In the genomic region with DNA sequence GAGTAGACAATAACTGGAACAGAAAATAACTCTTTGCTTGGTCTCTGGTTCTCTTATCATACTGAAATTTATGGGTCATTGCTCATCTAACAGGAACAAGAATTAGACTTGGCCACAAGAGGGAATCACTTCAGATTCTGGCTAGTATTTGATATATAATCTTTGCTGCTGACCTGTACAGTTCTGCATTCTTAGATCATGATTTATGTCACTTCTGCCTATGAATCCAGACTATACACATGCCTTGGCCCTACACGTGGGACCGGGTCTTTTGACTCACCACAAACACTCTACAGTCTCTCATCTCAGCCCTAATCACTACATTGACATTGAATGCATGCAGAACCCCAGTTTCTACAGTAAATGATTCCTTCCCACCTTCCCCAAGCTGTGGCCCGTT, we compare ENCODE assay signal across 1 cellular context.
TF ChIP-seq lines count a peak whose summit lies in the region.

No MANE protein-coding gene starts in this region.

TF ChIP-seq in SK-N-SH, 30 proteins besides CTCF, POLR2A, EP300 and RAD21 (continued from another document):
- TF ChIP-seq MEF2A (IDR thresholded peaks at IDR 0.05; ENCODE audit: borderline replicate concordance, low read depth) = no peak
- no peak for TF ChIP-seq YY1 (IDR thresholded peaks at IDR 0.05; ENCODE audit: low read depth)
TF ChIP-seq in SK-N-SH: peak in this region for 0.
